19 cellular contexts compared by ENCODE assay signal in genomic region chr10:97494151-97494550, GRCh38. TPM values are rescaled to one million over a fixed set of nuclear protein-coding genes. Genes with fewer than 3 reads are reported as not detected.
A peak's percentile ranks its signal among the peaks of the same experiment; 100 is the strongest.
DNase-seq lines count a peak whose midpoint lies in the region; ATAC-seq and TF ChIP-seq lines count a peak whose summit lies in the region.
"Had no signal": no experiment of that assay in that cellular context is flagged by ENCODE, and none has a peak within 500 bp of the region (broad histone marks: within the 10 kb centered on the region; RNA-seq: fewer than 3 reads in every experiment).

No MANE protein-coding gene starts in this region.

- H3K27ac Mint-ChIP-seq in activated CD4-positive, alpha-beta memory T cell treated with anti-CD3 and anti-CD28 coated beads, Interleukin-2, amount 10 ng/mL, durations not matched to agents 7 days and 5 days: no peak overlapping the region
- H3K27ac Mint-ChIP-seq: activated B cell treated with CpG ODN at 0.5 μM for 24 hours had no signal

- DNase-seq in heart right ventricle (no peak), left cardiac atrium (no peak), caudate nucleus (lab: John Stamatoyannopoulos, UW) (peak in 35 of 61 donors; percentile 4 to 76 (median 27)), left kidney (ENCODE audit: low read depth, low spot score) (peak; percentile 14), testis (peak; percentile 58), posterior vena cava (ENCODE audit: low spot score) (no peak)
- no peak for DNase-seq in effector CD8-positive, alpha-beta T cell (lab: John Stamatoyannopoulos, UW)
- DNase-seq in activated CD4-positive, alpha-beta memory T cell treated with anti-CD3 and anti-CD28 coated beads, Interleukin-2, amount 10 ng/mL, durations not matched to agents 7 days and 5 days: no peak
- DNase-seq: activated B cell treated with CpG ODN at 0.5 μM for 24 hours; activated CD8-positive, alpha-beta memory T cell treated with anti-CD3 and anti-CD28 coated beads, Interleukin-2, amount 50 U/mL, for 4 hours; activated naive CD4-positive, alpha-beta T cell treated with anti-CD3 and anti-CD28 coated beads, Interleukin-2, amount 50 U/mL, for 16 hours; erythroblast; H7; KG1; NCI-H1436; NCI-H524; PC-9; stomach had no signal

- TF ChIP-seq POLR2A in testis (IDR thresholded peaks at IDR 0.05): no peak

- H3K9me3 ChIP-seq in heart right ventricle (no peaks in the 10 kb centered on the region), testis (no peaks in the 10 kb centered on the region)
- H3K9me3 ChIP-seq: stomach had no signal

- 15 to 17% methylated on average over 2 of the region's 2 CpGs for WGBS in heart right ventricle, 2 donors
- WGBS in testis, 2 donors: 32 to 41% methylated on average over 2 of the region's 2 CpGs

- H3K4me3 ChIP-seq in heart right ventricle (no peak overlapping the region), testis (no peak overlapping the region)
- H3K4me3 ChIP-seq: lung, PC-9, stomach had no signal

- H3K36me3 ChIP-seq in heart right ventricle (peaks cover 0 to 16% (median 0%) of the 10 kb centered on the region in 9 donors), testis (ENCODE audit: low read depth, missing control alignments) (no peaks in the 10 kb centered on the region)

- H3K4me1 Mint-ChIP-seq in activated CD4-positive, alpha-beta memory T cell treated with anti-CD3 and anti-CD28 coated beads, Interleukin-2, amount 10 ng/mL, durations not matched to agents 7 days and 5 days: peaks cover 47% of the 10 kb centered on the region

- H3K27me3 Mint-ChIP-seq in activated CD4-positive, alpha-beta memory T cell treated with anti-CD3 and anti-CD28 coated beads, Interleukin-2, amount 10 ng/mL, durations not matched to agents 7 days and 5 days: no peaks in the 10 kb centered on the region
- H3K27me3 Mint-ChIP-seq: activated B cell treated with CpG ODN at 0.5 μM for 24 hours had no signal

- intact Hi-C loops in heart right ventricle (cut with DNase I): loop anchor here in 2 of 10 donors (5.0 to 10.0 kb wide), 2 partner anchors 121 to 697 kb away; no protein-coding TSS in a partner anchor
- intact Hi-C loops in left cardiac atrium (cut with DNase I): loop anchor here in 1 of 2 donors (10.0 kb wide), 1 partner anchor 51 kb away; no protein-coding TSS in a partner anchor
- intact Hi-C loops in testis (cut with DNase I; ENCODE audit: low total_unique reads): no loop called here
- intact Hi-C loops in posterior vena cava (cut with DNase I): no loop called here

- POLR2A ChIA-PET in activated CD4-positive, alpha-beta memory T cell treated with anti-CD3 and anti-CD28 coated beads, Interleukin-2, amount 10 ng/mL, durations not matched to agents 7 days and 5 days (lab: Charles Lee): interaction anchor here (1.5 kb wide), 1 partner anchor 29 kb away, joined by 3 read pairs; no protein-coding TSS in a partner anchor

- peaks cover 20% of the 10 kb centered on the region for H3K36me3 Mint-ChIP-seq in activated CD4-positive, alpha-beta memory T cell treated with anti-CD3 and anti-CD28 coated beads, Interleukin-2, amount 10 ng/mL, durations not matched to agents 7 days and 5 days (ENCODE audit: low read depth)

- no peak overlapping the region for H3K4me3 Mint-ChIP-seq in activated CD4-positive, alpha-beta memory T cell treated with anti-CD3 and anti-CD28 coated beads, Interleukin-2, amount 10 ng/mL, durations not matched to agents 7 days and 5 days
- H3K4me3 Mint-ChIP-seq: activated B cell treated with CpG ODN at 0.5 μM for 24 hours had no signal

- H3K9me3 Mint-ChIP-seq in activated CD4-positive, alpha-beta memory T cell treated with anti-CD3 and anti-CD28 coated beads, Interleukin-2, amount 10 ng/mL, durations not matched to agents 7 days and 5 days: no peaks in the 10 kb centered on the region
- H3K9me3 Mint-ChIP-seq: activated B cell treated with CpG ODN at 0.5 μM for 24 hours had no signal

- H3K4me1 ChIP-seq in heart right ventricle: peaks cover 9 to 81% (median 60%) of the 10 kb centered on the region in 9 donors
- H3K4me1 ChIP-seq in testis: peaks cover 36% of the 10 kb centered on the region

- no peak for TF ChIP-seq CTCF in heart right ventricle (IDR thresholded peaks at IDR 0.05)
- no peak for TF ChIP-seq CTCF in testis (IDR thresholded peaks at IDR 0.05)

- H3K27ac ChIP-seq in heart right ventricle (peak overlapping the region in 8 of 10 donors; percentile 36 to 88 (median 54)), caudate nucleus (ENCODE audit: low read depth, low read length) (peak overlapping the region; percentile 67), testis (peak overlapping the region in 1 of 2 donors; percentile 18)
- H3K27ac ChIP-seq: PC-9 had no signal

- CTCF ChIA-PET in activated CD4-positive, alpha-beta memory T cell treated with anti-CD3 and anti-CD28 coated beads, Interleukin-2, amount 10 ng/mL, durations not matched to agents 7 days and 5 days (lab: Charles Lee): no interaction called here

- no peaks in the 10 kb centered on the region for H3K27me3 ChIP-seq in heart right ventricle
- H3K27me3 ChIP-seq in testis: no peaks in the 10 kb centered on the region
- H3K27me3 ChIP-seq: stomach had no signal

- ATAC-seq in heart right ventricle: no peak
- no peak for ATAC-seq in left cardiac atrium

RNA-seq across cellular contexts. Expression of gene MMS19, which starts 4.1 kb away (rescaled TPM):
- total RNA-seq in heart right ventricle: 10 to 100 TPM; 34.7 to 49.1 (median 43.8) TPM
- 10 to 100 TPM; 44.0 to 64.9 TPM for polyA plus RNA-seq in heart right ventricle
- 10 to 100 TPM; 31.9 to 34.0 TPM for total RNA-seq in left cardiac atrium
- 100 to 1,000 TPM; 206 to 253 TPM for total RNA-seq in testis
- polyA plus RNA-seq in testis (ENCODE audit: insufficient read depth, low read depth, low replicate concordance): 109 TPM
- 10 to 100 TPM; 29.5 to 32.1 TPM for total RNA-seq in posterior vena cava
- total RNA-seq in activated CD4-positive, alpha-beta memory T cell treated with anti-CD3 and anti-CD28 coated beads, Interleukin-2, amount 10 ng/mL, durations not matched to agents 7 days and 5 days: 10 to 100 TPM; 60.6 to 66.3 TPM

RNA-seq across cellular contexts. Expression of gene UBTD1, which starts 4.6 kb away (rescaled TPM):
- total RNA-seq in heart right ventricle (10 to 100 TPM; 13.6 to 34.0 (median 20.5) TPM), left cardiac atrium (10 to 100 TPM; 22.6 to 23.7 TPM), testis (100 to 1,000 TPM; 111 to 143 TPM), posterior vena cava (10 to 100 TPM; 15.6 to 16.5 TPM)
- polyA plus RNA-seq in heart right ventricle (10 to 100 TPM; 36.5 to 56.0 TPM), testis (ENCODE audit: insufficient read depth, low read depth, low replicate concordance) (74.1 TPM)
- total RNA-seq in activated CD4-positive, alpha-beta memory T cell treated with anti-CD3 and anti-CD28 coated beads, Interleukin-2, amount 10 ng/mL, durations not matched to agents 7 days and 5 days: 1 to 10 TPM; 1.4 to 1.6 TPM

RNA-seq across cellular contexts. Expression of gene ZDHHC16, which starts 48.2 kb away (rescaled TPM):
- total RNA-seq in heart right ventricle (10 to 100 TPM; 13.4 to 27.3 (median 18.4) TPM), left cardiac atrium (10 to 100 TPM; 26.2 to 26.5 TPM), testis (10 to 100 TPM; 42.8 to 58.0 TPM), posterior vena cava (10 to 100 TPM; 21.5 to 24.8 TPM)
- polyA plus RNA-seq in heart right ventricle (10 to 100 TPM; 21.1 to 49.6 TPM), testis (ENCODE audit: insufficient read depth, low read depth, low replicate concordance) (40.5 TPM)
- 10 to 100 TPM; 33.9 to 35.7 TPM for total RNA-seq in activated CD4-positive, alpha-beta memory T cell treated with anti-CD3 and anti-CD28 coated beads, Interleukin-2, amount 10 ng/mL, durations not matched to agents 7 days and 5 days

RNA-seq across cellular contexts. Expression of gene EXOSC1, which starts 48.3 kb away (rescaled TPM):
- total RNA-seq in heart right ventricle: 10 to 100 TPM; 11.7 to 20.3 (median 15.1) TPM
- polyA plus RNA-seq in heart right ventricle: 10 to 100 TPM; 31.0 to 31.3 TPM
- 10 to 100 TPM; 16.6 to 18.6 TPM for total RNA-seq in left cardiac atrium
- total RNA-seq in testis: 10 to 100 TPM; 24.5 to 27.9 TPM
- 31.4 TPM for polyA plus RNA-seq in testis (ENCODE audit: insufficient read depth, low read depth, low replicate concordance)
- 10 to 100 TPM; 22.3 to 28.6 TPM for total RNA-seq in posterior vena cava
- total RNA-seq in activated CD4-positive, alpha-beta memory T cell treated with anti-CD3 and anti-CD28 coated beads, Interleukin-2, amount 10 ng/mL, durations not matched to agents 7 days and 5 days: 10 to 100 TPM; 49.3 to 49.8 TPM

Comparison
In these comparisons a context has a peak if more than half of its experiments do, and no peak if none do; other contexts are left out.
1. DNase-seq: peak in caudate nucleus (35 of 61), left kidney (single experiment) and testis (single experiment); none in heart right ventricle (0 of 2), left cardiac atrium (single experiment), posterior vena cava (single experiment), effector CD8-positive, alpha-beta T cell (single experiment) and activated CD4-positive, alpha-beta memory T cell treated with anti-CD3 and anti-CD28 coated beads, Interleukin-2, amount 10 ng/mL, durations not matched to agents 7 days and 5 days (single experiment).
2. RNA of gene UBTD1, which starts 4.6 kb away (total RNA-seq): 111 to 143 TPM in testis, 22.6 to 23.7 TPM in left cardiac atrium, 13.6 to 34.0 TPM in heart right ventricle and 15.6 to 16.5 TPM in posterior vena cava; 1.4 to 1.6 TPM in activated CD4-positive, alpha-beta memory T cell treated with anti-CD3 and anti-CD28 coated beads, Interleukin-2, amount 10 ng/mL, durations not matched to agents 7 days and 5 days; every median in the first group is over 4 times any median in the second.